Comparison of ENCODE assay signal across 20 cellular contexts in genomic region chr14:90318016-90318415, GRCh38. TPM values are rescaled to one million over a fixed set of nuclear protein-coding genes. Genes with fewer than 3 reads are reported as not detected.
A peak's percentile ranks its signal among the peaks of the same experiment; 100 is the strongest.
DNase-seq lines count a peak whose midpoint lies in the region; ATAC-seq, FAIRE-seq and TF ChIP-seq lines count a peak whose summit lies in the region.
"Had no signal": no experiment of that assay in that cellular context is flagged by ENCODE, and none has a peak within 500 bp of the region (broad histone marks: within the 10 kb centered on the region; RNA-seq: fewer than 3 reads in every experiment).

No MANE protein-coding gene starts in this region.

- H3K4me1 Mint-ChIP-seq in CD8-positive, alpha-beta T cell (ENCODE audit: low read depth): peaks cover 22% of the 10 kb centered on the region
- H3K4me1 Mint-ChIP-seq in nephron progenitor cell: no peaks in the 10 kb centered on the region
- H3K4me1 Mint-ChIP-seq: GM23338 had no signal

- no peaks in the 10 kb centered on the region for H3K9me3 ChIP-seq in A549
- H3K9me3 ChIP-seq in CD8-positive, alpha-beta T cell (ENCODE audit: low read length): no peaks in the 10 kb centered on the region

- H3K27me3 Mint-ChIP-seq in CD8-positive, alpha-beta T cell (ENCODE audit: low read depth): no peaks in the 10 kb centered on the region
- no peaks in the 10 kb centered on the region for H3K27me3 Mint-ChIP-seq in nephron progenitor cell (ENCODE audit: low read depth, poor library complexity)
- H3K27me3 Mint-ChIP-seq: B cell; CD4-positive, alpha-beta T cell had no signal

- no peak overlapping the region for H3K4me3 ChIP-seq in A549
- no peak overlapping the region for H3K4me3 ChIP-seq in CD8-positive, alpha-beta T cell (ENCODE audit: low read depth, low read length)
- H3K4me3 ChIP-seq: GM23338, K562 had no signal

- H3K4me3 Mint-ChIP-seq in CD8-positive, alpha-beta T cell: no peak overlapping the region
- no peak overlapping the region for H3K4me3 Mint-ChIP-seq in nephron progenitor cell
- H3K4me3 Mint-ChIP-seq: B cell; CD4-positive, alpha-beta T cell; GM23338 had no signal

- ATAC-seq in A549 (no peak), left colon (peak; percentile 56), GM19023 (IDR thresholded peaks at IDR 0.05; ENCODE audit: unreplicated experiment) (no peak), GM18909 (IDR thresholded peaks at IDR 0.05; ENCODE audit: poor library complexity, unreplicated experiment) (no peak)
- no peak for ATAC-seq in CD8-positive, alpha-beta T cell
- ATAC-seq: GM23338, K562 had no signal

- H3K4me1 ChIP-seq in A549: no peaks in the 10 kb centered on the region
- peaks cover 8% of the 10 kb centered on the region for H3K4me1 ChIP-seq in CD8-positive, alpha-beta T cell (ENCODE audit: insufficient read depth, low read length)

- in situ Hi-C loops in GM13977 (cut with MboI; ENCODE audit: low pct_unique_long_range_greater_than_20kb, low sequenced_read_pairs, unreplicated experiment): no loop called here

- peaks cover 74% of the 10 kb centered on the region for H3K36me3 Mint-ChIP-seq in CD8-positive, alpha-beta T cell
- H3K36me3 Mint-ChIP-seq in nephron progenitor cell (ENCODE audit: low read depth): peaks cover 64% of the 10 kb centered on the region

- no peak overlapping the region for H3K27ac ChIP-seq in A549
- no peak overlapping the region for H3K27ac ChIP-seq in CD8-positive, alpha-beta T cell (ENCODE audit: low read depth, low read length)
- H3K27ac ChIP-seq: C4-2B, HL-60 had no signal

- WGBS in A549 (ENCODE audit: missing lambda C conversion rate): 74% methylated on average over 4 of the region's 4 CpGs

- peak overlapping the region; percentile 18 for H3K27ac Mint-ChIP-seq in CD8-positive, alpha-beta T cell
- peak overlapping the region; percentile 82 for H3K27ac Mint-ChIP-seq in nephron progenitor cell
- H3K27ac Mint-ChIP-seq: B cell; CD4-positive, alpha-beta T cell; GM23338 had no signal

- FAIRE-seq in A549 (lab: Jason Lieb, UNC): no peak
- FAIRE-seq: K562 had no signal

- TF ChIP-seq RAD21 in A549 (conservative IDR thresholded peaks at IDR 0.05 in 1 of 2, IDR thresholded peaks at IDR 0.05 in 1 of 2): no peak

- peaks cover 4% of the 10 kb centered on the region for H3K9me3 Mint-ChIP-seq in CD8-positive, alpha-beta T cell
- no peaks in the 10 kb centered on the region for H3K9me3 Mint-ChIP-seq in nephron progenitor cell
- H3K9me3 Mint-ChIP-seq: CD4-positive, alpha-beta T cell; GM23338 had no signal

- no peak overlapping the region for H3K4me2 ChIP-seq in A549
- H3K4me2 ChIP-seq: GM23338 had no signal

- CTCF ChIA-PET in A549 (lab: Yijun Ruan, JAX): interaction anchor here (0.6 to 2.0 kb wide), 2 partner anchors 17 to 203 kb away, joined by 3 to 8 read pairs; no protein-coding TSS in a partner anchor
- CTCF ChIA-PET in CD8-positive, alpha-beta T cell (lab: Charles Lee): interaction anchor here (0.9 kb wide), 1 partner anchor 17 kb away, joined by 3 read pairs; no protein-coding TSS in a partner anchor

- TF ChIP-seq CTCF in A549 (IDR thresholded peaks at IDR 0.05): no peak
- TF ChIP-seq CTCF in CD8-positive, alpha-beta T cell (IDR thresholded peaks at IDR 0.05): no peak
- TF ChIP-seq CTCF in nephron progenitor cell (IDR thresholded peaks at IDR 0.05): no peak
- no peak for TF ChIP-seq CTCF in GM13977 (IDR thresholded peaks at IDR 0.05; ENCODE audit: extremely low read depth, insufficient read depth, missing control alignments)

- no peaks in the 10 kb centered on the region for H3K27me3 ChIP-seq in CD8-positive, alpha-beta T cell (ENCODE audit: insufficient read depth, low read length)

- no peak for DNase-seq in A549 (ENCODE audit: low read depth in 1 of 2, low spot score in 1 of 2)
- no peak for DNase-seq in CD8-positive, alpha-beta T cell
- DNase-seq in left colon: no peak
- no peak for DNase-seq in nephron progenitor cell
- no peak for DNase-seq in GM13977 (ENCODE audit: low spot score)
- DNase-seq in GF-D8 (lab: John Stamatoyannopoulos, UW): no peak
- DNase-seq: 8988T; CD4-positive, alpha-beta T cell; DMS153; DMS79; GDM1; HCEC 1CT; IMR-90 had no signal

- no peak for TF ChIP-seq EP300 in A549 (IDR thresholded peaks at IDR 0.05)

- H3K36me3 ChIP-seq in CD8-positive, alpha-beta T cell (ENCODE audit: insufficient read depth, low read length): peaks cover 14% of the 10 kb centered on the region

- TF ChIP-seq POLR2A in A549 (IDR thresholded peaks at IDR 0.05; ENCODE audit: low read length): no peak

- POLR2A ChIA-PET in A549 (lab: Yijun Ruan, JAX): no interaction called here
- POLR2A ChIA-PET in CD8-positive, alpha-beta T cell (lab: Charles Lee): interaction anchor here (1.3 kb wide), 1 partner anchor 64 kb away, joined by 4 read pairs; no protein-coding TSS in a partner anchor

- intact Hi-C loops in CD8-positive, alpha-beta T cell (cut with DNase I, micrococcal nuclease): no loop called here
- intact Hi-C loops in left colon (cut with DNase I, micrococcal nuclease): no loop called here

TF ChIP-seq in A549, 52 proteins besides CTCF, POLR2A, EP300 and RAD21:
- TF ChIP-seq MAFK (IDR thresholded peaks at IDR 0.05; ENCODE audit: partially characterized antibody) (peak; percentile 12), JUNB (IDR thresholded peaks at IDR 0.05) (no peak)
TF ChIP-seq in A549: peak in this region for 1.

RNA-seq across cellular contexts. Expression of gene NRDE2, which starts 13.7 kb away (rescaled TPM):
- polyA plus RNA-seq in A549 (2011; rRNA removed): 12.7 and 14.7 TPM in 2 replicates
- 7.6 and 7.7 TPM in 2 replicates for polyA plus RNA-seq in A549 (2012; cell fraction: cytosol; rRNA removed)
- polyA plus RNA-seq in A549 (2012; cell fraction: nucleus; rRNA removed): 14.7 and 24.3 TPM in 2 replicates
- polyA plus RNA-seq in A549 (2017; fragmentation: RNase III; extraction: RNeasy Plus Mini Kit Qiagen cat#74134 plus additional on column Dnase treatment): 10.2 to 12.5 TPM (median 11.6 TPM) in 3 replicates
- polyA minus RNA-seq in A549 (2011; rRNA and poly(A)+ RNA removed): 17.8 and 23.2 TPM in 2 replicates
- 10 to 100 TPM; 22.8 to 23.0 TPM for total RNA-seq in CD8-positive, alpha-beta T cell
- total RNA-seq in left colon: 10 to 100 TPM; 19.4 to 25.1 TPM
